Comparison of ENCODE assay signal across 8 cellular contexts in genomic region chr1:160376525-160377131, GRCh38. TPM values are rescaled to one million over a fixed set of nuclear protein-coding genes. Genes with fewer than 3 reads are reported as not detected.
DNase-seq lines count a peak whose midpoint lies in the region; ATAC-seq, FAIRE-seq and TF ChIP-seq lines count a peak whose summit lies in the region.

No MANE protein-coding gene starts in this region.

- intact Hi-C loops in transverse colon (cut with DNase I; ENCODE audit: low total_unique reads), result no loop called here

- H3K27ac ChIP-seq in transverse colon, result peak overlapping the region in 2 of 4 donors; percentile 37 to 40

- no peaks in the 10 kb centered on the region for H3K9me3 ChIP-seq in transverse colon

- 9 to 15% methylated on average over 5 of the region's 5 CpGs for WGBS in transverse colon (ENCODE audit: low coverage in 1 of 2), 2 donors

- no peak for TF ChIP-seq POLR2A in transverse colon (IDR thresholded peaks at IDR 0.05)

- peaks cover 0 to 8% (median 5%) of the 10 kb centered on the region in 4 donors for H3K4me1 ChIP-seq in transverse colon

- peak; percentile 33 for FAIRE-seq in endometrium (lab: Jason Lieb, UNC)

- TF ChIP-seq EP300 in transverse colon (IDR thresholded peaks at IDR 0.05; ENCODE audit: low read depth), result no peak

- in situ Hi-C loops in transverse colon (cut with MboI; ENCODE audit: low pct_ligation_motif_present in 1 of 4, low pct_unique_long_range_greater_than_20kb in 1 of 4, low sequenced_read_pairs in 3 of 4), result no loop called here

- DNase-seq in DMS 273 treated with DMSO at 0.1 percent for 48 hours (lab: John Stamatoyannopoulos, UW), result peak; percentile 74
- peak; percentile 37 to 78 (median 73) for DNase-seq in NCI-H1417 (lab: John Stamatoyannopoulos, UW)
- peak; percentile 87 for DNase-seq in SKM-1 (lab: John Stamatoyannopoulos, UW; ENCODE audit: unreplicated experiment)
- DNase-seq in lung microvascular endothelial cell (ENCODE audit: low read depth in 2 of 2), result peak; percentile 76 to 80
- DNase-seq in transverse colon, result peak; percentile 17
- no peak for DNase-seq in GOT3 (lab: John Stamatoyannopoulos, UW)

- ATAC-seq in GM21737 (IDR thresholded peaks at IDR 0.05; ENCODE audit: unreplicated experiment), result peak; percentile 55

- no peaks in the 10 kb centered on the region for H3K27me3 ChIP-seq in transverse colon

- no peak overlapping the region for H3K4me3 ChIP-seq in transverse colon

- H3K36me3 ChIP-seq in transverse colon, result no peaks in the 10 kb centered on the region

- peak; percentile 81 to 87 (median 83) for TF ChIP-seq CTCF in transverse colon (IDR thresholded peaks at IDR 0.05)

RNA-seq across cellular contexts. Expression of gene NHLH1, which starts 9.8 kb away (rescaled TPM):
- total RNA-seq in lung microvascular endothelial cell (not detected in 2 replicates), transverse colon (not detected)

RNA-seq across cellular contexts. Expression of gene VANGL2, which starts 23.7 kb away (rescaled TPM):
- total RNA-seq in lung microvascular endothelial cell (not detected in 2 replicates), transverse colon (1 to 10 TPM in 3 of 4 donors, under 1 TPM in 1; 0.20 to 3.7 (median 2.7) TPM)

RNA-seq across cellular contexts. Expression of gene NCSTN, which starts 33.4 kb away (rescaled TPM):
- total RNA-seq in lung microvascular endothelial cell (42.1 and 57.3 TPM in 2 replicates), transverse colon (100 to 1,000 TPM in 1 of 4 donors, 10 to 100 TPM in 3; 30.6 to 101 (median 67.3) TPM)

RNA-seq across cellular contexts. Expression of gene COPA, which starts 33.6 kb away (rescaled TPM):
- 206 and 209 TPM in 2 replicates for total RNA-seq in lung microvascular endothelial cell
- total RNA-seq in transverse colon, result 100 to 1,000 TPM in 3 of 4 donors, 10 to 100 TPM in 1; 98.7 to 152 (median 119) TPM
